In genomic region chr19:18408053-18408476, GRCh38 we compare ENCODE assay signal across 8 cellular contexts. TPM values are rescaled to one million over a fixed set of nuclear protein-coding genes. Genes with fewer than 3 reads are reported as not detected.
DNase-seq lines count a peak whose midpoint lies in the region; ATAC-seq and TF ChIP-seq lines count a peak whose summit lies in the region.

No MANE protein-coding gene starts in this region.

- peaks cover 16% of the 10 kb centered on the region for H3K27me3 Mint-ChIP-seq in activated CD4-positive, alpha-beta T cell treated with anti-CD3 and anti-CD28 coated beads, Interleukin-2, amount 10 ng/mL, durations not matched to agents 7 days and 5 days
- H3K27me3 Mint-ChIP-seq in HFFc6 (ENCODE audit: insufficient read depth): peaks cover 1% of the 10 kb centered on the region

- in situ Hi-C loops in Panc1 (cut with HindIII; ENCODE audit: low pct_unique_long_range_greater_than_20kb, low sequenced_read_pairs): no loop called here

- H3K9me3 ChIP-seq in Panc1 (ENCODE audit: control insufficient read depth, insufficient read depth, low read depth, low read length) (no peaks in the 10 kb centered on the region), thyroid gland (no peaks in the 10 kb centered on the region)

- ATAC-seq in Panc1 (no peak), foreskin keratinocyte (no peak)

- DNase-seq in activated CD4-positive, alpha-beta T cell treated with anti-CD3 and anti-CD28 coated beads, Interleukin-2, amount 10 ng/mL, durations not matched to agents 7 days and 5 days: peak; percentile 33
- DNase-seq in activated CD4-positive, alpha-beta T cell treated with anti-CD3 and anti-CD28 coated beads, Interleukin-2, amount 50 U/mL, for 1 hour: no peak
- DNase-seq in HFFc6: no peak
- DNase-seq in Panc1 (ENCODE audit: low read depth, low spot score): no peak
- DNase-seq in foreskin keratinocyte: no peak
- DNase-seq in thyroid gland: peak; percentile 85 to 87
- no peak for DNase-seq in foreskin melanocyte
- DNase-seq in AG08396 (ENCODE audit: low spot score): no peak

- 22 to 27% methylated on average over 10 of the region's 10 CpGs for WGBS in thyroid gland, 2 donors

- no peak overlapping the region for H3K4me3 Mint-ChIP-seq in activated CD4-positive, alpha-beta T cell treated with anti-CD3 and anti-CD28 coated beads, Interleukin-2, amount 10 ng/mL, durations not matched to agents 7 days and 5 days
- H3K4me3 Mint-ChIP-seq in HFFc6: no peak overlapping the region

- CTCF ChIA-PET in activated CD4-positive, alpha-beta T cell treated with anti-CD3 and anti-CD28 coated beads, Interleukin-2, amount 10 ng/mL, durations not matched to agents 7 days and 5 days (lab: Charles Lee): no interaction called here
- CTCF ChIA-PET in Panc1 (lab: Charles Lee): no interaction called here

- peaks cover 5% of the 10 kb centered on the region for H3K4me1 Mint-ChIP-seq in activated CD4-positive, alpha-beta T cell treated with anti-CD3 and anti-CD28 coated beads, Interleukin-2, amount 10 ng/mL, durations not matched to agents 7 days and 5 days
- peaks cover 9% of the 10 kb centered on the region for H3K4me1 Mint-ChIP-seq in HFFc6 (ENCODE audit: low read depth)

- peak overlapping the region; percentile 29; the same call in 1 of the 2 replicates for H3K27ac ChIP-seq in Panc1 (ENCODE audit: low read length)
- no peak overlapping the region for H3K27ac ChIP-seq in foreskin keratinocyte
- H3K27ac ChIP-seq in thyroid gland: peak overlapping the region in 1 of 3 donors; percentile 52

- H3K9me3 Mint-ChIP-seq in activated CD4-positive, alpha-beta T cell treated with anti-CD3 and anti-CD28 coated beads, Interleukin-2, amount 10 ng/mL, durations not matched to agents 7 days and 5 days: no peaks in the 10 kb centered on the region
- H3K9me3 Mint-ChIP-seq in HFFc6: no peaks in the 10 kb centered on the region

- BruUV-seq in Panc1 (replicated peaks; lab: Mats Ljungman, UMichigan): no TSS peak

- no peaks in the 10 kb centered on the region for H3K4me1 ChIP-seq in Panc1 (ENCODE audit: control insufficient read depth, insufficient read depth, low read length)
- no peaks in the 10 kb centered on the region for H3K4me1 ChIP-seq in foreskin keratinocyte
- H3K4me1 ChIP-seq in thyroid gland: peaks cover 0 to 7% of the 10 kb centered on the region in 2 donors

- H3K36me3 Mint-ChIP-seq in activated CD4-positive, alpha-beta T cell treated with anti-CD3 and anti-CD28 coated beads, Interleukin-2, amount 10 ng/mL, durations not matched to agents 7 days and 5 days (ENCODE audit: low read depth): no peaks in the 10 kb centered on the region
- no peaks in the 10 kb centered on the region for H3K36me3 Mint-ChIP-seq in HFFc6 (ENCODE audit: low read depth)

- intact Hi-C loops in Panc1 (cut with micrococcal nuclease; ENCODE audit: unreplicated experiment) (no loop called here), thyroid gland (cut with DNase I) (no loop called here)

- peak in 1 of 2 donors; percentile 29 for TF ChIP-seq POLR2A in thyroid gland (IDR thresholded peaks at IDR 0.05)

- TF ChIP-seq CTCF in HFFc6 (IDR thresholded peaks at IDR 0.05): peak; percentile 72
- peak; percentile 68 for TF ChIP-seq CTCF in Panc1 (IDR thresholded peaks at IDR 0.05)
- TF ChIP-seq CTCF in foreskin keratinocyte (conservative IDR thresholded peaks at IDR 0.05): peak; percentile 55
- TF ChIP-seq CTCF in thyroid gland (IDR thresholded peaks at IDR 0.05): peak; percentile 11 to 40 (median 32)

- no peak overlapping the region for H3K27ac Mint-ChIP-seq in activated CD4-positive, alpha-beta T cell treated with anti-CD3 and anti-CD28 coated beads, Interleukin-2, amount 10 ng/mL, durations not matched to agents 7 days and 5 days
- H3K27ac Mint-ChIP-seq in HFFc6: no peak overlapping the region

- no peaks in the 10 kb centered on the region for H3K36me3 ChIP-seq in Panc1 (ENCODE audit: control insufficient read depth, insufficient read depth, low read length)
- no peaks in the 10 kb centered on the region for H3K36me3 ChIP-seq in thyroid gland

- POLR2A ChIA-PET in activated CD4-positive, alpha-beta T cell treated with anti-CD3 and anti-CD28 coated beads, Interleukin-2, amount 10 ng/mL, durations not matched to agents 7 days and 5 days (lab: Charles Lee): no interaction called here
- POLR2A ChIA-PET in Panc1 (lab: Charles Lee): no interaction called here

- H3K4me3 ChIP-seq in Panc1 (ENCODE audit: low read depth in 2 of 2, low read length in 2 of 2) (no peak overlapping the region), thyroid gland (replicated peaks in 1 of 3) (no peak overlapping the region)

- H3K27me3 ChIP-seq in Panc1 (ENCODE audit: control insufficient read depth, insufficient read depth, low read length): no peaks in the 10 kb centered on the region
- H3K27me3 ChIP-seq in foreskin keratinocyte: no peaks in the 10 kb centered on the region
- H3K27me3 ChIP-seq in thyroid gland: no peaks in the 10 kb centered on the region

RNA-seq across cellular contexts. Expression of gene LRRC25, which starts 10.6 kb away (rescaled TPM):
- total RNA-seq in activated CD4-positive, alpha-beta T cell treated with anti-CD3 and anti-CD28 coated beads, Interleukin-2, amount 10 ng/mL, durations not matched to agents 7 days and 5 days: not detected
- not detected for total RNA-seq in HFFc6 (2021; fragmentation: NEBNext Ultra II Directional; extraction: Animal tissue kit (Norgen Biotek cat#: 25700))
- 0.15 TPM for total RNA-seq in Panc1 (2021; ENCODE audit: unreplicated experiment)
- 0.15 TPM for polyA plus RNA-seq in Panc1 (2012; ENCODE audit: insufficient read length)
- total RNA-seq in foreskin keratinocyte: not detected in 2 replicates
- polyA plus RNA-seq in foreskin keratinocyte: not detected in 2 replicates
- total RNA-seq in thyroid gland: 1 to 10 TPM; 1.1 to 7.1 (median 2.2) TPM

RNA-seq across cellular contexts. Expression of gene SSBP4, which starts 11.1 kb away (rescaled TPM):
- total RNA-seq in activated CD4-positive, alpha-beta T cell treated with anti-CD3 and anti-CD28 coated beads, Interleukin-2, amount 10 ng/mL, durations not matched to agents 7 days and 5 days: 100 to 1,000 TPM; 112 to 123 TPM
- 10 to 100 TPM; 76.4 to 84.3 (median 80.4) TPM for total RNA-seq in HFFc6 (2021; fragmentation: NEBNext Ultra II Directional; extraction: Animal tissue kit (Norgen Biotek cat#: 25700))
- 128 TPM for total RNA-seq in Panc1 (2021; ENCODE audit: unreplicated experiment)
- 185 TPM for polyA plus RNA-seq in Panc1 (2012; ENCODE audit: insufficient read length)
- 46.3 and 48.7 TPM in 2 replicates for total RNA-seq in foreskin keratinocyte
- 54.0 and 65.3 TPM in 2 replicates for polyA plus RNA-seq in foreskin keratinocyte
- 10 to 100 TPM; 40.5 to 75.6 (median 56.1) TPM for total RNA-seq in thyroid gland

RNA-seq across cellular contexts. Expression of gene GDF15, which starts 22.1 kb away (rescaled TPM):
- total RNA-seq in activated CD4-positive, alpha-beta T cell treated with anti-CD3 and anti-CD28 coated beads, Interleukin-2, amount 10 ng/mL, durations not matched to agents 7 days and 5 days: not detected
- 10 to 100 TPM; 21.3 to 36.9 (median 24.9) TPM for total RNA-seq in HFFc6 (2021; fragmentation: NEBNext Ultra II Directional; extraction: Animal tissue kit (Norgen Biotek cat#: 25700))
- 335 TPM for total RNA-seq in Panc1 (2021; ENCODE audit: unreplicated experiment)
- polyA plus RNA-seq in Panc1 (2012; ENCODE audit: insufficient read length): 712 TPM
- total RNA-seq in foreskin keratinocyte: 0.34 and 0.67 TPM in 2 replicates
- polyA plus RNA-seq in foreskin keratinocyte: 0.48 and 0.57 TPM in 2 replicates
- total RNA-seq in thyroid gland: 1 to 10 TPM in 3 of 4 donors, not detected in 1; 3.7 to 9.9 (median 5.1) TPM

RNA-seq across cellular contexts. Expression of gene ISYNA1, which starts 29.9 kb away (rescaled TPM):
- total RNA-seq in activated CD4-positive, alpha-beta T cell treated with anti-CD3 and anti-CD28 coated beads, Interleukin-2, amount 10 ng/mL, durations not matched to agents 7 days and 5 days: 10 to 100 TPM; 10.7 to 12.1 TPM
- total RNA-seq in HFFc6 (2021; fragmentation: NEBNext Ultra II Directional; extraction: Animal tissue kit (Norgen Biotek cat#: 25700)): 1 to 10 TPM; 2.3 to 3.7 (median 3.2) TPM
- total RNA-seq in Panc1 (2021; ENCODE audit: unreplicated experiment) (351 TPM), foreskin keratinocyte (16.5 and 19.9 TPM in 2 replicates), thyroid gland (10 to 100 TPM; 12.7 to 24.2 (median 22.9) TPM)
- 540 TPM for polyA plus RNA-seq in Panc1 (2012; ENCODE audit: insufficient read length)
- polyA plus RNA-seq in foreskin keratinocyte: 22.1 and 23.2 TPM in 2 replicates

Comparison
In these comparisons a context has a peak if more than half of its experiments do, and no peak if none do; other contexts are left out.
1. DNase-seq: peak in activated CD4-positive, alpha-beta T cell treated with anti-CD3 and anti-CD28 coated beads, Interleukin-2, amount 10 ng/mL, durations not matched to agents 7 days and 5 days (single experiment) and thyroid gland (2 of 2); none in activated CD4-positive, alpha-beta T cell treated with anti-CD3 and anti-CD28 coated beads, Interleukin-2, amount 50 U/mL, for 1 hour (single experiment), HFFc6 (single experiment), Panc1 (single experiment), foreskin keratinocyte (0 of 2), foreskin melanocyte (single experiment) and AG08396 (single experiment).
2. Peak in every context shown above with its lines, with median percentiles within 50 percentile points of each other: CTCF ChIP-seq.